In the genomic region with DNA sequence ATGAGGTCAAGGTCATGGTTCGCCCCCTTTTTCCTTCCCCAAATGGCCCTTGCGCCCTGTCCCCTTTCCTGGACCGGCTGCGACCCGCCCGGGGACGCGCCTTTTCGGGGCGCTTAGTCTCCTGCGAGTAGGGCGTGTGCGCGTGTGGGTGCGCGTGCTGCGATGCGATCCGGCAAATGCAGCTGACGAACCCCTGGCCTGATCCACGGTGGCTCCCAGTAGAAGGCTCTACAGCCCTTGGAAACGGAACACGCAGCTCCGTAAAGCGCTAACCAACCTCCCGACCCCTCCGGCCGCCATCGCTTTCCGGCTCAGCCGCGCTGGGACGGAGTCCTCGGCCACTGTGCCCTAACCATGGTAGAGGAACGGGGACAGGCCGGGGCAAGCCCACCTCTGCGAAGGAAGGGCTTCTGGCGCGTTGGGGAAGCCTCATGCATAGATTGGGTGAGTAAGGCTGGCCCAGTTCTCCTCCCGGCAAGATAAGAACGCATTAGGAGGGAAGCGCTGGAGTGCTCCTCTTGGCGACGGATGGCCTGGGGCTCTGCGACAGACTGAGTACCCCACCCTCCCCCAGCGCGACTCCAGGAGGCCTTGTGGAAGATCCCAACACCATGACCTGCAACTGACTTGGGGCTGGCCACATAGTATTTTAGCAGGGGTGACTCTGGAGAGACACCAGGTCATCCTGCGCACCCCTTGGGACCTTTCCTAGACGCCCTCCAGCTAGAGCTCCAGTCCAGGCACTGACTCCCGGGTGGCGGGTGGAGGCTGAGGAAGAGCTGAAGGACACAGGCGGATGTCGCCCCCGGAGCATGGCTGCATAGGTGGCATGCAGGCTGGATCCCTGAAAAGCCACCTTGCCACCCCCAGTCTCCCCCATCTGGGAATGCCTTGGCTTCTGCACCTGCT, we compare ENCODE assay signal across 1 cellular context.
A peak's percentile ranks its signal among the peaks of the same experiment; 100 is the strongest.
TF ChIP-seq lines count a peak whose summit lies in the region.

No MANE protein-coding gene starts in this region.

TF ChIP-seq in WTC11, 78 proteins besides CTCF, POLR2A, EP300 and RAD21 (continued from another document):
- TF ChIP-seq ATF2 (CRISPR knock-in tag; IDR thresholded peaks at IDR 0.05; ENCODE audit: borderline replicate concordance, low read depth) (no peak), ZNF219 (CRISPR knock-in tag; IDR thresholded peaks at IDR 0.05; ENCODE audit: borderline replicate concordance) (no peak), NFATC4 (CRISPR knock-in tag; IDR thresholded peaks at IDR 0.05) (no peak), PRRX2 (CRISPR knock-in tag; IDR thresholded peaks at IDR 0.05) (no peak), RELA (CRISPR knock-in tag; IDR thresholded peaks at IDR 0.05; ENCODE audit: borderline replicate concordance) (0 out of 2 replicates have a peak, but pooled peaks have one; percentile 20), KAT7 (CRISPR knock-in tag; IDR thresholded peaks at IDR 0.05; ENCODE audit: borderline replicate concordance) (peak; percentile 72; the same call in 1 of the 2 replicates), ZNF512 (CRISPR knock-in tag; IDR thresholded peaks at IDR 0.05; ENCODE audit: borderline replicate concordance) (no peak), ZNF121 (CRISPR knock-in tag; IDR thresholded peaks at IDR 0.05) (no peak), ZNF232 (CRISPR knock-in tag; IDR thresholded peaks at IDR 0.05) (no peak), FOXP4 (CRISPR knock-in tag; IDR thresholded peaks at IDR 0.05) (no peak), ZNF263 (CRISPR knock-in tag; IDR thresholded peaks at IDR 0.05; ENCODE audit: low read depth) (no peak), OVOL2 (CRISPR knock-in tag; IDR thresholded peaks at IDR 0.05; ENCODE audit: borderline replicate concordance) (no peak), E2F5 (CRISPR knock-in tag; IDR thresholded peaks at IDR 0.05) (no peak), NR3C1 (CRISPR knock-in tag; conservative IDR thresholded peaks at IDR 0.05; ENCODE audit: low read depth) (no peak), SP1 (CRISPR knock-in tag; conservative IDR thresholded peaks at IDR 0.05) (no peak; the same call in 1 of the 2 replicates), MLX (CRISPR knock-in tag; IDR thresholded peaks at IDR 0.05) (no peak), ZNF396 (CRISPR knock-in tag; IDR thresholded peaks at IDR 0.05; ENCODE audit: borderline replicate concordance) (no peak), ZNF425 (CRISPR knock-in tag; conservative IDR thresholded peaks at IDR 0.05) (no peak), ZNF671 (CRISPR knock-in tag; IDR thresholded peaks at IDR 0.05) (no peak), ZBTB21 (CRISPR knock-in tag; IDR thresholded peaks at IDR 0.05; ENCODE audit: borderline replicate concordance) (no peak; the same call in 1 of the 2 replicates), ETV6 (CRISPR knock-in tag; IDR thresholded peaks at IDR 0.05) (0 out of 2 replicates have a peak, but pooled peaks have one; percentile 61), SOX15 (CRISPR knock-in tag; IDR thresholded peaks at IDR 0.05) (no peak), IRF1 (CRISPR knock-in tag; IDR thresholded peaks at IDR 0.05) (peak; percentile 80; the same call in 1 of the 2 replicates), TEAD4 (CRISPR knock-in tag; IDR thresholded peaks at IDR 0.05) (no peak), JUN (CRISPR knock-in tag; IDR thresholded peaks at IDR 0.05) (no peak), E2F1 (CRISPR knock-in tag; IDR thresholded peaks at IDR 0.05) (no peak), ZNF423 (CRISPR knock-in tag; IDR thresholded peaks at IDR 0.05) (no peak), EMX1 (CRISPR knock-in tag; IDR thresholded peaks at IDR 0.05) (no peak), NFE2L1 (CRISPR knock-in tag; IDR thresholded peaks at IDR 0.05) (peak; percentile 34; the same call in 1 of the 2 replicates), NFYB (CRISPR knock-in tag; conservative IDR thresholded peaks at IDR 0.05; ENCODE audit: low read depth) (no peak), NR1H2 (CRISPR knock-in tag; IDR thresholded peaks at IDR 0.05) (no peak), TP53 (CRISPR knock-in tag; IDR thresholded peaks at IDR 0.05) (no peak)
- TF ChIP-seq, protein P1, sequence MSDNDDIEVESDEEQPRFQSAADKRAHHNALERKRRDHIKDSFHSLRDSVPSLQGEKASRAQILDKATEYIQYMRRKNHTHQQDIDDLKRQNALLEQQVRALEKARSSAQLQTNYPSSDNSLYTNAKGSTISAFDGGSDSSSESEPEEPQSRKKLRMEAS (CRISPR knock-in tag; IDR thresholded peaks at IDR 0.05), result peak; percentile 65; the same call in 1 of the 2 replicates
- TF ChIP-seq, protein P2, sequence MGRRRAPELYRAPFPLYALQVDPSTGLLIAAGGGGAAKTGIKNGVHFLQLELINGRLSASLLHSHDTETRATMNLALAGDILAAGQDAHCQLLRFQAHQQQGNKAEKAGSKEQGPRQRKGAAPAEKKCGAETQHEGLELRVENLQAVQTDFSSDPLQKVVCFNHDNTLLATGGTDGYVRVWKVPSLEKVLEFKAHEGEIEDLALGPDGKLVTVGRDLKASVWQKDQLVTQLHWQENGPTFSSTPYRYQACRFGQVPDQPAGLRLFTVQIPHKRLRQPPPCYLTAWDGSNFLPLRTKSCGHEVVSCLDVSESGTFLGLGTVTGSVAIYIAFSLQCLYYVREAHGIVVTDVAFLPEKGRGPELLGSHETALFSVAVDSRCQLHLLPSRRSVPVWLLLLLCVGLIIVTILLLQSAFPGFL (CRISPR knock-in tag; IDR thresholded peaks at IDR 0.05; ENCODE audit: borderline replicate concordance), result no peak
- TF ChIP-seq, protein P3, sequence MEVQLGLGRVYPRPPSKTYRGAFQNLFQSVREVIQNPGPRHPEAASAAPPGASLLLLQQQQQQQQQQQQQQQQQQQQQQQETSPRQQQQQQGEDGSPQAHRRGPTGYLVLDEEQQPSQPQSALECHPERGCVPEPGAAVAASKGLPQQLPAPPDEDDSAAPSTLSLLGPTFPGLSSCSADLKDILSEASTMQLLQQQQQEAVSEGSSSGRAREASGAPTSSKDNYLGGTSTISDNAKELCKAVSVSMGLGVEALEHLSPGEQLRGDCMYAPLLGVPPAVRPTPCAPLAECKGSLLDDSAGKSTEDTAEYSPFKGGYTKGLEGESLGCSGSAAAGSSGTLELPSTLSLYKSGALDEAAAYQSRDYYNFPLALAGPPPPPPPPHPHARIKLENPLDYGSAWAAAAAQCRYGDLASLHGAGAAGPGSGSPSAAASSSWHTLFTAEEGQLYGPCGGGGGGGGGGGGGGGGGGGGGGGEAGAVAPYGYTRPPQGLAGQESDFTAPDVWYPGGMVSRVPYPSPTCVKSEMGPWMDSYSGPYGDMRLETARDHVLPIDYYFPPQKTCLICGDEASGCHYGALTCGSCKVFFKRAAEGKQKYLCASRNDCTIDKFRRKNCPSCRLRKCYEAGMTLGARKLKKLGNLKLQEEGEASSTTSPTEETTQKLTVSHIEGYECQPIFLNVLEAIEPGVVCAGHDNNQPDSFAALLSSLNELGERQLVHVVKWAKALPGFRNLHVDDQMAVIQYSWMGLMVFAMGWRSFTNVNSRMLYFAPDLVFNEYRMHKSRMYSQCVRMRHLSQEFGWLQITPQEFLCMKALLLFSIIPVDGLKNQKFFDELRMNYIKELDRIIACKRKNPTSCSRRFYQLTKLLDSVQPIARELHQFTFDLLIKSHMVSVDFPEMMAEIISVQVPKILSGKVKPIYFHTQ (CRISPR knock-in tag; IDR thresholded peaks at IDR 0.05), result no peak
- TF ChIP-seq, protein P4, sequence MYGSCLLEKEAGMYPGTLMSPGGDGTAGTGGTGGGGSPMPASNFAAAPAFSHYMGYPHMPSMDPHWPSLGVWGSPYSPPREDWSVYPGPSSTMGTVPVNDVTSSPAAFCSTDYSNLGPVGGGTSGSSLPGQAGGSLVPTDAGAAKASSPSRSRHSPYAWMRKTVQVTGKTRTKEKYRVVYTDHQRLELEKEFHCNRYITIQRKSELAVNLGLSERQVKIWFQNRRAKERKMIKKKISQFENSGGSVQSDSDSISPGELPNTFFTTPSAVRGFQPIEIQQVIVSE (CRISPR knock-in tag; IDR thresholded peaks at IDR 0.05; ENCODE audit: borderline replicate concordance), result no peak
